In the genomic region with DNA sequence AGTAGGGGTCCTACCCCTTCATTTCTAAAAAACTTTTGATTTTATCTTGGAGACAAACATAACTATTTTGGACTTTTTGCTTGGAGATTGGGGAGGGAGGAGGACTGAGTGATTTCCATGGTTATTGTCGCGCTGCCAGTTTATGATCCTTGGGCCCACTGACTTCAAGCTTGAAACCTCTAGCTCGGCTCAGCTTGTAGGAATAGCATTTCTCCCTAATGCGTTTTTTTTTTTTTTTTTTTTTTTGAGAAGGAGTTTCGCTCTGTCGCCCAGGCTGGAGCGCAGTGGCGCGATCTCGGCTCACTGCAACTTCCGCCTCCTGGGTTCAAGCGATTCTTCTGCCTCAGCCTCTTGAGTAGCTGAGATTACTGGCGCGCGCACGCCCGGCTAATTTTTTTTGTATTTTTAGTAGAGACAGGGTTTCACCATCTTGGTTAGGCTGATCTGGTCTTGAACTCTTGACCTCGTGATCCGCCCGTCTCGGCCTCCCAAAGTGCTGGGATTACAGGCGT, we compare ENCODE assay signal across 8 cellular contexts. TPM values are rescaled to one million over a fixed set of nuclear protein-coding genes. Genes with fewer than 3 reads are reported as not detected.
DNase-seq lines count a peak whose midpoint lies in the region; ATAC-seq and TF ChIP-seq lines count a peak whose summit lies in the region.
"Not testable (repeated sequence)": the region's sequence is repeated elsewhere in the genome, so short reads cannot be mapped to it uniquely, and the experiment has no call there.

No MANE protein-coding gene starts in this region.

- H3K36me3 Mint-ChIP-seq in T-helper 1 cell treated with Interleukin-12 subunit alpha and Interleukin-12 subunit beta and Interleukin-4 antibody, amounts not matched to agents 30 μg/mL and 1 μg/mL, for 36 hours (ENCODE audit: low read depth) = not testable (repeated sequence)

- not testable (repeated sequence) for H3K9me3 Mint-ChIP-seq in T-helper 1 cell treated with Interleukin-12 subunit alpha and Interleukin-12 subunit beta and Interleukin-4 antibody, amounts not matched to agents 30 μg/mL and 1 μg/mL, for 36 hours

- H3K4me1 Mint-ChIP-seq in T-helper 1 cell treated with Interleukin-12 subunit alpha and Interleukin-12 subunit beta and Interleukin-4 antibody, amounts not matched to agents 30 μg/mL and 1 μg/mL, for 36 hours (ENCODE audit: low read depth) = peaks cover 19% of the 10 kb centered on the region

- DNase-seq in DND-41; LNCaP clone FGC (ENCODE audit: low read depth); epithelial cell of esophagus (ENCODE audit: low read depth); kidney epithelial cell (ENCODE audit: low read depth); osteoblast (ENCODE audit: insufficient read length, low spot score, missing footprints): not testable (repeated sequence)
- DNase-seq in amniotic epithelial cell (ENCODE audit: low read depth) = peak; percentile 21
- DNase-seq in upper lobe of left lung = peak in 1 of 2 donors; percentile 30

- H3K79me2 ChIP-seq in DND-41 (ENCODE audit: insufficient read depth, low read length) (peaks cover 76% of the 10 kb centered on the region), osteoblast (ENCODE audit: insufficient read depth, low read length) (peaks cover 71% of the 10 kb centered on the region)

- not testable (repeated sequence) for ATAC-seq in DND-41 (ENCODE audit: insufficient read depth, low read depth); upper lobe of left lung (ENCODE audit: low FRiP score in 2 of 2)

- H3K4me3 ChIP-seq in DND-41 (ENCODE audit: low read depth in 1 of 2, low read length in 2 of 2) (peak overlapping the region; percentile 75 to 84; a peak in 3 of 4 replicates), LNCaP clone FGC (ENCODE audit: low read depth, low read length) (peak overlapping the region; percentile 86), epithelial cell of esophagus (ENCODE audit: low read length) (peak overlapping the region; percentile 87), kidney epithelial cell (ENCODE audit: low read depth, low read length) (peak overlapping the region; percentile 69), osteoblast (ENCODE audit: insufficient read depth, low read length) (peak overlapping the region; percentile 98), upper lobe of left lung (peak overlapping the region in 3 of 4 donors; percentile 62 to 81 (median 80))

- not testable (repeated sequence) for TF ChIP-seq POLR2A in upper lobe of left lung (IDR thresholded peaks at IDR 0.05)

- H3K4me1 ChIP-seq in DND-41 (ENCODE audit: insufficient read depth, low read length) (peaks cover 30% of the 10 kb centered on the region), osteoblast (ENCODE audit: insufficient read depth, low read length) (peaks cover 21% of the 10 kb centered on the region), upper lobe of left lung (peaks cover 22 to 36% (median 25%) of the 10 kb centered on the region in 4 donors)

- H3K4me2 ChIP-seq in DND-41 (ENCODE audit: insufficient read depth, low read length) (peak overlapping the region; percentile 93), osteoblast (ENCODE audit: insufficient read depth, low read length) (peak overlapping the region; percentile 97)

- not testable (repeated sequence) for H3K27ac Mint-ChIP-seq in T-helper 1 cell treated with Interleukin-12 subunit alpha and Interleukin-12 subunit beta and Interleukin-4 antibody, amounts not matched to agents 30 μg/mL and 1 μg/mL, for 36 hours

- not testable (repeated sequence) for H3K9me3 ChIP-seq in DND-41 (ENCODE audit: insufficient read depth, low read length, severe bottlenecking); osteoblast (ENCODE audit: low read depth, low read length); upper lobe of left lung

- H3K27ac ChIP-seq in DND-41 (ENCODE audit: low read length) (peak overlapping the region; percentile 55; the same call in 1 of the 2 replicates), upper lobe of left lung (peak overlapping the region in 1 of 4 donors; percentile 97)
- H3K27ac ChIP-seq in osteoblast (ENCODE audit: low read depth, low read length) = not testable (repeated sequence)

- not testable (repeated sequence) for TF ChIP-seq EP300 in upper lobe of left lung (IDR thresholded peaks at IDR 0.05)

- H3K36me3 ChIP-seq in DND-41 (ENCODE audit: insufficient read depth, low read length); kidney epithelial cell (ENCODE audit: control insufficient read depth, insufficient read depth, low read length); osteoblast (ENCODE audit: insufficient read depth, low read length); upper lobe of left lung: not testable (repeated sequence)

- not testable (repeated sequence) for TF ChIP-seq CTCF in DND-41 (IDR thresholded peaks at IDR 0.05; ENCODE audit: borderline replicate concordance, extremely low read depth, low read length, poor library complexity, severe bottlenecking); LNCaP clone FGC (IDR thresholded peaks at IDR 0.05; ENCODE audit: control insufficient read depth, extremely low read depth, insufficient read depth); epithelial cell of esophagus (IDR thresholded peaks at IDR 0.05; ENCODE audit: insufficient read depth, low read depth, low read length, missing control alignments); kidney epithelial cell (IDR thresholded peaks at IDR 0.05; ENCODE audit: insufficient read depth, low read length, poor library complexity, severe bottlenecking); osteoblast (IDR thresholded peaks at IDR 0.05; ENCODE audit: extremely low read depth, low read depth, low read length); upper lobe of left lung (IDR thresholded peaks at IDR 0.05)

- H3K9ac ChIP-seq in DND-41 (ENCODE audit: low read depth, low read length) = peak overlapping the region; percentile 81

- peak overlapping the region; percentile 70; the same call in 1 of the 2 replicates for H2AFZ ChIP-seq in DND-41 (ENCODE audit: low read depth, low read length)
- peak overlapping the region; percentile 21 for H2AFZ ChIP-seq in osteoblast (ENCODE audit: low read length)

- not testable (repeated sequence) for H3K27me3 Mint-ChIP-seq in T-helper 1 cell treated with Interleukin-12 subunit alpha and Interleukin-12 subunit beta and Interleukin-4 antibody, amounts not matched to agents 30 μg/mL and 1 μg/mL, for 36 hours (ENCODE audit: low read depth)

- 88 to 94% methylated on average over 22 of the region's 22 CpGs for WGBS in upper lobe of left lung, 2 donors

- H3K4me3 Mint-ChIP-seq in T-helper 1 cell treated with Interleukin-12 subunit alpha and Interleukin-12 subunit beta and Interleukin-4 antibody, amounts not matched to agents 30 μg/mL and 1 μg/mL, for 36 hours = peak overlapping the region; percentile 82

- H4K20me1 ChIP-seq in DND-41 (ENCODE audit: insufficient read depth, low read length); osteoblast (ENCODE audit: insufficient read depth, low read length): not testable (repeated sequence)

- H3K27me3 ChIP-seq in DND-41 (ENCODE audit: insufficient read depth, low read length, poor library complexity); kidney epithelial cell (ENCODE audit: control insufficient read depth, insufficient read depth, low read length); osteoblast (ENCODE audit: insufficient read depth, low read length); upper lobe of left lung: not testable (repeated sequence)

RNA-seq across cellular contexts. Expression of a gene that starts 1.7 kb away (rescaled TPM):
- total RNA-seq in kidney epithelial cell (22.3 and 26.6 TPM in 2 replicates), osteoblast (10.1 and 15.6 TPM in 2 replicates), upper lobe of left lung (10 to 100 TPM; 11.5 to 44.8 (median 31.0) TPM)

RNA-seq across cellular contexts. Expression of a gene that starts 33.1 kb away (rescaled TPM):
- total RNA-seq in kidney epithelial cell (12.9 and 14.4 TPM in 2 replicates), osteoblast (46.9 and 49.6 TPM in 2 replicates), upper lobe of left lung (100 to 1,000 TPM in 3 of 6 donors, 10 to 100 TPM in 3; 24.4 to 166 (median 93.2) TPM)
